In the genomic region with DNA sequence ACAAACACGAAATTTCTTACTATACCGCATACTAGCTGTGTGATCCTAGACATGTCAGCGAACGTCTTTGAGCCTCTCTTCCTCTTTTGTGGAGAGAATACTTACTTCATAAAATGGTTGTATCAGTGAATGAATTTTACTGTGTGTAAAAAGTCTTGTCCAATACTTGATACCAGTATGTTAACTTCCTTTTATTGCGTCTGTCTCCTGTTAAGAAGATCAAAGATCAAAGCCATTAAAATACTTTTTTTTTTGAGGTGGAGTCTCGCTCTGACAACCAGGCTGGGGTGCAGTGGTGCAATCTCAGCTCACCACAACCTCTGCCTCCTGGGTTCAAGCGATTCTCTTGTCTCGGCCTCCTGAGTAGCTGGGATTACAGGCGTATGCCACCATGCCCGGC, we compare ENCODE assay signal across 19 cellular contexts. TPM values are rescaled to one million over a fixed set of nuclear protein-coding genes. Genes with fewer than 3 reads are reported as not detected.
DNase-seq lines count a peak whose midpoint lies in the region; ATAC-seq, FAIRE-seq and TF ChIP-seq lines count a peak whose summit lies in the region.
"Had no signal": no experiment of that assay in that cellular context is flagged by ENCODE, and none has a peak within 500 bp of the region (broad histone marks: within the 10 kb centered on the region; RNA-seq: fewer than 3 reads in every experiment).

No MANE protein-coding gene starts in this region.

- H4K20me1 ChIP-seq in GM23338 (replicated peaks; ENCODE audit: insufficient read depth) (no peaks in the 10 kb centered on the region), K562 (replicated peaks; ENCODE audit: control insufficient read depth, insufficient read depth, low read length) (no peaks in the 10 kb centered on the region)
- H4K20me1 ChIP-seq: BLaER1 had no signal

- H3K27ac ChIP-seq in GM23338 (ENCODE audit: low read depth), result peak overlapping the region; percentile 52; the same call in 1 of the 2 replicates
- no peak overlapping the region for H3K27ac ChIP-seq in K562 (ENCODE audit: extremely low read depth, low read depth, low read length)
- H3K27ac ChIP-seq in small intestine (ENCODE audit: low read depth in 1 of 2, low read length in 1 of 2), result peak overlapping the region in 1 of 2 donors; percentile 71
- H3K27ac ChIP-seq: BLaER1 had no signal

- ATAC-seq in GM23338, result no peak
- no peak for ATAC-seq in K562
- peak; percentile 90 for ATAC-seq in left colon
- ATAC-seq: GM12878 had no signal

- intact Hi-C loops in K562 (cut with micrococcal nuclease), result loop anchor here (10.0 kb wide), 2 partner anchors 225 to 395 kb away; no protein-coding TSS in a partner anchor
- intact Hi-C loops in left colon (cut with DNase I, micrococcal nuclease), result no loop called here

- CTCF ChIA-PET in K562 (lab: Yijun Ruan, JAX; ENCODE audit: low intra/inter-chr PET ratio), result no interaction called here

- no peak overlapping the region for H3K9ac ChIP-seq in K562 (ENCODE audit: insufficient read depth in 1 of 2, low read depth in 2 of 2, low read length in 2 of 2)
- H3K9ac ChIP-seq: BLaER1 had no signal

- FAIRE-seq in K562 (lab: Jason Lieb, UNC) (no peak), small intestine (lab: Jason Lieb, UNC) (no peak)
- FAIRE-seq: GM12878, H1 had no signal

- BruUV-seq in K562 (replicated peaks; lab: Mats Ljungman, UMichigan), result no TSS peak

- TF ChIP-seq RAD21 in K562 (CRISPR knock-in tag; conservative IDR thresholded peaks at IDR 0.05 in 1 of 2, IDR thresholded peaks at IDR 0.05 in 1 of 2), result no peak

- in situ Hi-C loops in K562 (cut with MboI), result no loop called here

- H3K27me3 ChIP-seq in GM23338 (ENCODE audit: insufficient read depth), result no peaks in the 10 kb centered on the region
- H3K27me3 ChIP-seq in K562 (ENCODE audit: control insufficient read depth in 2 of 2, insufficient read depth in 2 of 2, low read length in 2 of 2), result no peaks in the 10 kb centered on the region
- H3K27me3 ChIP-seq in small intestine (ENCODE audit: control insufficient read depth in 2 of 2, insufficient read depth in 2 of 2, low read length in 2 of 2), result no peaks in the 10 kb centered on the region
- H3K27me3 ChIP-seq: BLaER1 had no signal

- TF ChIP-seq POLR2A in K562 (conservative IDR thresholded peaks at IDR 0.05), result 0 out of 2 replicates have a peak, but pooled peaks have one; percentile 10

- H3K79me2 ChIP-seq in GM23338 (replicated peaks; ENCODE audit: insufficient read depth) (no peaks in the 10 kb centered on the region), K562 (ENCODE audit: control insufficient read depth, insufficient read depth, low read length) (no peaks in the 10 kb centered on the region)

- H3K36me3 Mint-ChIP-seq in GM23338 (ENCODE audit: low read depth), result peaks cover 8% of the 10 kb centered on the region; the same call in 2 of the 3 replicates

- H3K4me2 ChIP-seq in GM23338 (no peak overlapping the region), K562 (ENCODE audit: insufficient read depth, low read length) (no peak overlapping the region)
- H3K4me2 ChIP-seq: BLaER1 had no signal

- WGBS in K562 (ENCODE audit: insufficient coverage, low coverage, missing lambda C conversion rate), result 86% methylated on average over 10 of the region's 10 CpGs
- 24 to 71% (median 46%) methylated on average over 10 of the region's 10 CpGs for WGBS in small intestine, 3 donors

- no peak for TF ChIP-seq EP300 in K562 (IDR thresholded peaks at IDR 0.05; ENCODE audit: low read length)

- DNase-seq in GM23338 (ENCODE audit: low spot score), result no peak
- DNase-seq in K562 (ENCODE audit: extremely low read depth in 1 of 4, low spot score in 3 of 4), result no peak
- no peak for DNase-seq in left colon
- DNase-seq in small intestine, result peak; percentile 80
- DNase-seq in C1 segment of cervical spinal cord (lab: John Stamatoyannopoulos, UW), result no peak
- no peak for DNase-seq in HPDE6-E6E7 (ENCODE audit: extremely low spot score)
- no peak for DNase-seq in ureter (ENCODE audit: low spot score)
- DNase-seq: 8988T; CD8-positive, alpha-beta memory T cell; COR-L47; DMS 273 treated with DMSO at 0.1 percent for 48 hours; DMS53; DND-41; EL had no signal

- no peak for TF ChIP-seq CTCF in GM23338 (conservative IDR thresholded peaks at IDR 0.05; ENCODE audit: low read depth in 2 of 2)
- TF ChIP-seq CTCF in K562 (IDR thresholded peaks at IDR 0.05 in 2 of 3, conservative IDR thresholded peaks at IDR 0.05 in 1 of 3; ENCODE audit: insufficient read depth in 2 of 3, low read depth in 1 of 3, low read length in 3 of 3), result no peak

- H3K9me3 ChIP-seq in K562 (replicated peaks; ENCODE audit: control insufficient read depth, insufficient read depth, low read depth, low read length), result no peaks in the 10 kb centered on the region
- no peaks in the 10 kb centered on the region for H3K9me3 ChIP-seq in small intestine (ENCODE audit: control insufficient read depth, low read depth)
- H3K9me3 ChIP-seq: BLaER1, HAP-1 had no signal

- H3F3A ChIP-seq in GM23338 (replicated peaks; ENCODE audit: low read depth), result no peaks in the 10 kb centered on the region

- H3K27ac Mint-ChIP-seq in GM23338, result no peak overlapping the region

- H3K9me3 Mint-ChIP-seq in GM23338, result no peaks in the 10 kb centered on the region
- H3K9me3 Mint-ChIP-seq: CD8-positive, alpha-beta memory T cell had no signal

- no peaks in the 10 kb centered on the region for H3K27me3 Mint-ChIP-seq in GM23338 (ENCODE audit: insufficient read depth, low read depth, poor library complexity)
- H3K27me3 Mint-ChIP-seq: CD8-positive, alpha-beta memory T cell had no signal

- H3K4me3 Mint-ChIP-seq in GM23338, result no peak overlapping the region
- H3K4me3 Mint-ChIP-seq: CD8-positive, alpha-beta memory T cell had no signal

- H3K9me2 ChIP-seq in GM23338 (ENCODE audit: insufficient read depth), result no peaks in the 10 kb centered on the region

- H3K9me1 ChIP-seq in K562 (ENCODE audit: control insufficient read depth, insufficient read depth, low read length), result no peaks in the 10 kb centered on the region

- H3K4me3 ChIP-seq in GM23338, result no peak overlapping the region
- H3K4me3 ChIP-seq in K562, result no peak overlapping the region
- no peak overlapping the region for H3K4me3 ChIP-seq in small intestine (ENCODE audit: low read depth in 1 of 2, low read length in 2 of 2)
- H3K4me3 ChIP-seq: BLaER1, GM12878, HAP-1 had no signal

- POLR2A ChIA-PET in K562 (lab: Yijun Ruan, JAX), result interaction anchor here (1.0 to 1.1 kb wide), 2 partner anchors 42 to 52 kb away, joined by 3 read pairs; a partner anchor contains a TSS

- H2AFZ ChIP-seq in GM23338 (no peak overlapping the region), K562 (ENCODE audit: low read depth, low read length) (no peak overlapping the region)

- H3K4me1 Mint-ChIP-seq in GM23338, result peaks cover 3% of the 10 kb centered on the region; the same call in 1 of the 3 replicates

- H3K4me1 ChIP-seq in GM23338 (ENCODE audit: insufficient read depth), result no peaks in the 10 kb centered on the region
- no peaks in the 10 kb centered on the region; a peak in 1 of 5 replicates for H3K4me1 ChIP-seq in K562 (replicated peaks in 1 of 2; ENCODE audit: control insufficient read depth in 2 of 2, insufficient read depth in 2 of 2, low read length in 2 of 2)
- peaks cover 0 to 7% of the 10 kb centered on the region in 2 donors for H3K4me1 ChIP-seq in small intestine (ENCODE audit: control insufficient read depth in 2 of 2, insufficient read depth in 1 of 2, low read depth in 1 of 2, low read length in 1 of 2)
- H3K4me1 ChIP-seq: HAP-1 had no signal

- no peaks in the 10 kb centered on the region for H3K36me3 ChIP-seq in GM23338 (ENCODE audit: insufficient read depth)
- H3K36me3 ChIP-seq in K562 (ENCODE audit: control insufficient read depth, insufficient read depth, low read length), result peaks cover 33% of the 10 kb centered on the region
- peaks cover 2 to 4% of the 10 kb centered on the region in 2 donors for H3K36me3 ChIP-seq in small intestine (ENCODE audit: control insufficient read depth in 2 of 2, insufficient read depth in 2 of 2, low read length in 2 of 2)

RNA-seq across cellular contexts. Expression of a gene that starts 33.2 kb away (rescaled TPM):
- total RNA-seq in GM23338 (2014; rRNA removed; shearing (Covaris generic)), result 22.7 and 35.0 TPM in 2 replicates
- polyA plus RNA-seq in GM23338 (2016; fragmentation: Nextera tagmentation; extraction: Ambion mirVana) (38.1 and 41.2 TPM in 2 replicates), K562 (2011; rRNA removed) (31.9 and 41.6 TPM in 2 replicates), K562 (2014; fragmentation: Illumina TruSeq; extraction: Trizol) (35.0 and 35.6 TPM in 2 replicates), K562 (2014; fragmentation: Nextera tagmentation; extraction: Ambion mirVana) (10 to 100 TPM; 12.0 to 13.8 TPM), K562 (2014; rRNA removed) (29.9 and 32.3 TPM in 2 replicates), small intestine (10 to 100 TPM; 13.0 to 42.7 (median 19.7) TPM)
- total RNA-seq in K562 (2011; cell fraction: chromatin; rRNA removed; ENCODE audit: low replicate concordance), result 15.9 and 42.6 TPM in 2 replicates
- total RNA-seq in K562 (2011; cell fraction: nucleolus; rRNA removed), result 23.4 and 27.5 TPM in 2 replicates
- 37.2 and 50.0 TPM in 2 replicates for total RNA-seq in K562 (2011; cell fraction: nucleoplasm; rRNA removed)
- total RNA-seq in K562 (2014; rRNA removed) (29.9 and 37.4 TPM in 2 replicates), K562 (2014; rRNA removed; fragmentation: Illumina TruSeq; extraction: Trizol) (30.6 and 34.7 TPM in 2 replicates), K562 (2015; rRNA removed; fragmentation: Illumina TruSeq; extraction: Trizol) (26.8 and 27.4 TPM in 2 replicates), K562 (2021) (20.9 and 21.6 TPM in 2 replicates), left colon (10 to 100 TPM; 38.3 to 43.2 TPM), ureter (38.7 TPM)
- polyA plus RNA-seq in K562 (2011; cell fraction: cytosol; rRNA removed), result 18.4 and 23.7 TPM in 2 replicates
- polyA plus RNA-seq in K562 (2011; cell fraction: nucleus; rRNA removed), result 10.6 and 14.5 TPM in 2 replicates
- polyA plus RNA-seq in K562 (2012), result 22.0 and 34.5 TPM in 2 replicates
- 22.8 and 27.7 TPM in 2 replicates for polyA minus RNA-seq in K562 (2011; rRNA and poly(A)+ RNA removed)
- 10.0 and 12.6 TPM in 2 replicates for polyA minus RNA-seq in K562 (2011; cell fraction: cytosol; rRNA and poly(A)+ RNA removed)
- 13.3 and 21.0 TPM in 2 replicates for polyA minus RNA-seq in K562 (2011; cell fraction: nucleus; rRNA and poly(A)+ RNA removed)

RNA-seq across cellular contexts. Expression of a gene that starts 33.3 kb away (rescaled TPM):
- 28.9 and 30.5 TPM in 2 replicates for total RNA-seq in GM23338 (2014; rRNA removed; shearing (Covaris generic))
- polyA plus RNA-seq in GM23338 (2016; fragmentation: Nextera tagmentation; extraction: Ambion mirVana), result 20.1 and 22.4 TPM in 2 replicates
- total RNA-seq in K562 (2011; cell fraction: chromatin; rRNA removed; ENCODE audit: low replicate concordance), result 43.3 and 66.7 TPM in 2 replicates
- 29.7 and 31.7 TPM in 2 replicates for total RNA-seq in K562 (2011; cell fraction: nucleolus; rRNA removed)
- total RNA-seq in K562 (2011; cell fraction: nucleoplasm; rRNA removed), result 38.3 and 40.2 TPM in 2 replicates
- 11.9 and 13.6 TPM in 2 replicates for total RNA-seq in K562 (2014; rRNA removed)
- total RNA-seq in K562 (2014; rRNA removed; fragmentation: Illumina TruSeq; extraction: Trizol), result 20.2 and 23.6 TPM in 2 replicates
- total RNA-seq in K562 (2015; rRNA removed; fragmentation: Illumina TruSeq; extraction: Trizol), result 17.0 and 17.9 TPM in 2 replicates
- 17.0 and 18.9 TPM in 2 replicates for total RNA-seq in K562 (2021)
- polyA plus RNA-seq in K562 (2011; rRNA removed), result 32.0 and 35.3 TPM in 2 replicates
- polyA plus RNA-seq in K562 (2011; cell fraction: cytosol; rRNA removed), result 12.9 and 22.4 TPM in 2 replicates
- polyA plus RNA-seq in K562 (2011; cell fraction: nucleus; rRNA removed), result 33.0 and 41.8 TPM in 2 replicates
- polyA plus RNA-seq in K562 (2012), result 11.0 and 11.2 TPM in 2 replicates
- polyA plus RNA-seq in K562 (2014; fragmentation: Illumina TruSeq; extraction: Trizol), result 14.5 and 18.7 TPM in 2 replicates
- 10 to 100 TPM; 20.1 to 22.4 TPM for polyA plus RNA-seq in K562 (2014; fragmentation: Nextera tagmentation; extraction: Ambion mirVana)
- polyA plus RNA-seq in K562 (2014; rRNA removed), result 16.3 and 16.7 TPM in 2 replicates
- polyA minus RNA-seq in K562 (2011; rRNA and poly(A)+ RNA removed), result 60.0 and 60.3 TPM in 2 replicates
- polyA minus RNA-seq in K562 (2011; cell fraction: cytosol; rRNA and poly(A)+ RNA removed), result 15.0 and 16.4 TPM in 2 replicates
- 38.0 and 58.9 TPM in 2 replicates for polyA minus RNA-seq in K562 (2011; cell fraction: nucleus; rRNA and poly(A)+ RNA removed)
- total RNA-seq in left colon, result 10 to 100 TPM; 11.1 to 11.3 TPM
- 1 to 10 TPM; 6.0 to 6.7 (median 6.5) TPM for polyA plus RNA-seq in small intestine
- 16.1 TPM for total RNA-seq in ureter

RNA-seq across cellular contexts. Expression of a gene that starts 39.7 kb away (rescaled TPM):
- 2.3 and 4.1 TPM in 2 replicates for total RNA-seq in GM23338 (2014; rRNA removed; shearing (Covaris generic))
- polyA plus RNA-seq in GM23338 (2016; fragmentation: Nextera tagmentation; extraction: Ambion mirVana) (0.34 and 0.47 TPM in 2 replicates), K562 (2011; rRNA removed) (3.3 and 3.8 TPM in 2 replicates), K562 (2014; fragmentation: Illumina TruSeq; extraction: Trizol) (2.5 and 3.1 TPM in 2 replicates), K562 (2014; fragmentation: Nextera tagmentation; extraction: Ambion mirVana) (under 1 TPM; 0.10 to 0.17 TPM), K562 (2014; rRNA removed) (1.5 and 2.4 TPM in 2 replicates), small intestine (under 1 TPM in 2 of 3 donors, not detected in 1; 0.27 to 0.52 TPM)
- 33.2 and 38.2 TPM in 2 replicates for total RNA-seq in K562 (2011; cell fraction: chromatin; rRNA removed; ENCODE audit: low replicate concordance)
- 13.0 and 13.9 TPM in 2 replicates for total RNA-seq in K562 (2011; cell fraction: nucleolus; rRNA removed)
- total RNA-seq in K562 (2011; cell fraction: nucleoplasm; rRNA removed), result 14.5 and 17.1 TPM in 2 replicates
- total RNA-seq in K562 (2014; rRNA removed) (0.94 and 1.3 TPM in 2 replicates), K562 (2014; rRNA removed; fragmentation: Illumina TruSeq; extraction: Trizol) (2.5 and 2.9 TPM in 2 replicates), K562 (2015; rRNA removed; fragmentation: Illumina TruSeq; extraction: Trizol) (3.8 and 3.9 TPM in 2 replicates), K562 (2021) (2.2 and 2.3 TPM in 2 replicates), left colon (1 to 10 TPM; 1.2 to 2.0 TPM), ureter (4.4 TPM)
- 2.6 and 2.9 TPM in 2 replicates for polyA plus RNA-seq in K562 (2011; cell fraction: cytosol; rRNA removed)
- polyA plus RNA-seq in K562 (2011; cell fraction: nucleus; rRNA removed), result 8.2 and 12.4 TPM in 2 replicates
- 1.4 and 2.0 TPM in 2 replicates for polyA plus RNA-seq in K562 (2012)
- polyA minus RNA-seq in K562 (2011; rRNA and poly(A)+ RNA removed), result 7.6 and 8.6 TPM in 2 replicates
- polyA minus RNA-seq in K562 (2011; cell fraction: cytosol; rRNA and poly(A)+ RNA removed), result 1.0 and 1.2 TPM in 2 replicates
- 7.0 and 7.3 TPM in 2 replicates for polyA minus RNA-seq in K562 (2011; cell fraction: nucleus; rRNA and poly(A)+ RNA removed)
- total RNA-seq: G401 had no signal
- polyA plus RNA-seq: CD8-positive, alpha-beta memory T cell had no signal

RNA-seq across cellular contexts. Expression of a gene that starts 52.4 kb away (rescaled TPM):
- total RNA-seq in GM23338 (2014; rRNA removed; shearing (Covaris generic)), result 17.9 and 20.9 TPM in 2 replicates
- polyA plus RNA-seq in GM23338 (2016; fragmentation: Nextera tagmentation; extraction: Ambion mirVana), result 25.8 and 27.1 TPM in 2 replicates
- total RNA-seq in K562 (2011; cell fraction: chromatin; rRNA removed; ENCODE audit: low replicate concordance), result 1.1 and 3.1 TPM in 2 replicates
- 1.3 TPM in 2 replicates for total RNA-seq in K562 (2011; cell fraction: nucleolus; rRNA removed)
- total RNA-seq in K562 (2011; cell fraction: nucleoplasm; rRNA removed), result 1.7 and 2.3 TPM in 2 replicates
- total RNA-seq in K562 (2014; rRNA removed), result 9.8 and 12.7 TPM in 2 replicates
- 21.9 and 22.6 TPM in 2 replicates for total RNA-seq in K562 (2014; rRNA removed; fragmentation: Illumina TruSeq; extraction: Trizol)
- 17.8 and 18.2 TPM in 2 replicates for total RNA-seq in K562 (2015; rRNA removed; fragmentation: Illumina TruSeq; extraction: Trizol)
- 12.2 and 14.7 TPM in 2 replicates for total RNA-seq in K562 (2021)
- polyA plus RNA-seq in K562 (2011; rRNA removed), result 7.4 and 15.7 TPM in 2 replicates
- 3.3 and 3.6 TPM in 2 replicates for polyA plus RNA-seq in K562 (2011; cell fraction: cytosol; rRNA removed)
- 1.7 and 2.0 TPM in 2 replicates for polyA plus RNA-seq in K562 (2011; cell fraction: nucleus; rRNA removed)
- polyA plus RNA-seq in K562 (2012), result 6.6 and 11.2 TPM in 2 replicates
- polyA plus RNA-seq in K562 (2014; fragmentation: Illumina TruSeq; extraction: Trizol), result 12.7 and 19.4 TPM in 2 replicates
- polyA plus RNA-seq in K562 (2014; fragmentation: Nextera tagmentation; extraction: Ambion mirVana), result 10 to 100 TPM; 32.6 to 35.6 TPM
- polyA plus RNA-seq in K562 (2014; rRNA removed), result 11.5 and 13.5 TPM in 2 replicates
- polyA minus RNA-seq in K562 (2011; rRNA and poly(A)+ RNA removed), result 2.5 and 2.9 TPM in 2 replicates
- polyA minus RNA-seq in K562 (2011; cell fraction: cytosol; rRNA and poly(A)+ RNA removed), result 1.2 and 2.7 TPM in 2 replicates
- polyA minus RNA-seq in K562 (2011; cell fraction: nucleus; rRNA and poly(A)+ RNA removed), result 1.6 and 1.7 TPM in 2 replicates
- 1 to 10 TPM; 3.7 to 4.5 TPM for total RNA-seq in left colon
- 10 to 100 TPM in 1 of 3 donors, 1 to 10 TPM in 2; 6.8 to 14.7 (median 7.2) TPM for polyA plus RNA-seq in small intestine
- total RNA-seq in ureter, result 3.2 TPM
